Comparison of ENCODE assay signal across 7 cellular contexts in the genomic region with DNA sequence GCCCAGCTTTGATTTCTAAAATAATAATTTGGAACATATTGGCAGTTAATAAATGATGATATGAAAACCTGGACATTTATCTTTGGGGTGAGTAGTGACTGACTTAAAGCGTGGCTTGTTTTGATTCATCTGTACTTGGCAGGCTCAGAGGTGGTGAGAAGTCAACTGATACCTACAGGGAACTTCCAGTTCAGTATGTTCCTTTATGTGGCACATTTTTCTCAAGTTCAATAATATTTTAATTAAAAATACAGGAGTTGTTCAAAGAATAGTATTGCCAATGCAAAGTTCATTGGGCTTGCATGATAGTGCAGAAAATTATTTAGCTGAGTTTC. TPM values are rescaled to one million over a fixed set of nuclear protein-coding genes. Genes with fewer than 3 reads are reported as not detected.
"Had no signal": no experiment of that assay in that cellular context is flagged by ENCODE, and none has a peak within 500 bp of the region (broad histone marks: within the 10 kb centered on the region; RNA-seq: fewer than 3 reads in every experiment).

No MANE protein-coding gene starts in this region.

- DNase-seq: IMR-90, KBM-7 had no signal

- H3K36me3 Mint-ChIP-seq: IgD-negative memory B cell had no signal

- H3K27ac Mint-ChIP-seq: IgD-negative memory B cell had no signal

- H3K4me3 ChIP-seq: K562 had no signal

- H3K4me3 Mint-ChIP-seq: IgD-negative memory B cell had no signal

- ATAC-seq: K562 had no signal

- H3K27ac ChIP-seq: HL-60 had no signal

RNA-seq across cellular contexts. Expression of a gene that starts 34.3 kb away (rescaled TPM):
- total RNA-seq: HT-29, HT1080, IMR-90, K562 had no signal
- polyA plus RNA-seq: IgD-negative memory B cell, IMR-90, K562 had no signal
